In the genomic region with DNA sequence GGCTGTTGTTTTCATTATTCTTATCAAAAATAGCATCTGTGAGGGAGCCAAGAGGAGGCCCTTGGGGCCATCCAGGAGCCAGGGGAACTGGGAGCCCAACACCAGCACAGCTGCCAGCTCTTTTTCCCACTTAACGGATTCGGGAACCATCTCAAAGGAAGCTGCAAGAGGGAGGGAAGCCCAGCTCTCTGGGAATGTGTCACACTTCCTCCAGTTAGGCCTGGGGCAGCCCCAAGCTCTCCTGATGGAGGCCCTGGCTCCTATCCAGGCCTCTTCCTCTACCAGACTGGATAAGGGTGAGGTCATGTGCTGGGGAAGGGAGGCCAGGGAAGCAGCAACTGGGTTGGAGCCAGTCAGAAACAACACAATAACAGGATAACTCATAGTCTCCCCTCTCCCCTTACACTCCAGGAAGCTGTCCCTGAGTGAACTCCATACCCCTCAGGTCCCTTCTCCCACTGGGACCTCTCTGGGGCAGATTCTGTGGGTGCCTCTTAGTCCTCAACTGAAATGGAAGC, we compare ENCODE assay signal across 9 cellular contexts. TPM values are rescaled to one million over a fixed set of nuclear protein-coding genes. Genes with fewer than 3 reads are reported as not detected.
DNase-seq lines count a peak whose midpoint lies in the region; ATAC-seq and TF ChIP-seq lines count a peak whose summit lies in the region.
"Had no signal": no experiment of that assay in that cellular context is flagged by ENCODE, and none has a peak within 500 bp of the region (broad histone marks: within the 10 kb centered on the region; RNA-seq: fewer than 3 reads in every experiment).

No MANE protein-coding gene starts in this region.

- H3K4me1 Mint-ChIP-seq in Calu3 (ENCODE audit: low read depth, unreplicated experiment), result peaks cover 39% of the 10 kb centered on the region

- TF ChIP-seq CTCF in Calu3 (IDR thresholded peaks at IDR 0.05; ENCODE audit: unreplicated experiment) (no peak), mucosa of descending colon (IDR thresholded peaks at IDR 0.05) (no peak), WERI-Rb-1 (IDR thresholded peaks at IDR 0.05; ENCODE audit: low read depth, low read length) (no peak)

- no peaks in the 10 kb centered on the region for H3K9me3 ChIP-seq in mucosa of descending colon
- H3K9me3 ChIP-seq in WERI-Rb-1 (ENCODE audit: severe bottlenecking), result no peaks in the 10 kb centered on the region

- DNase-seq in Calu3 (peak; percentile 86), NCI-H446 (lab: John Stamatoyannopoulos, UW) (peak; percentile 93 to 97), dermis blood vessel endothelial cell (peak; percentile 99), mucosa of descending colon (peak in 1 of 3 donors; percentile 20), inferior parietal cortex (ENCODE audit: extremely low spot score) (no peak), WERI-Rb-1 (no peak)
- no peak for DNase-seq in NK-92 treated with Interleukin-12 subunit alpha and Interleukin-12 subunit beta, amount 100 ng/mL, for 24 hours (lab: John Stamatoyannopoulos, UW)
- DNase-seq: effector CD4-positive, alpha-beta T cell had no signal

- BruUV-seq in Calu3 (replicated peaks; lab: Mats Ljungman, UMichigan), result no TSS peak

- no peak overlapping the region for H3K27ac ChIP-seq in WERI-Rb-1

- ATAC-seq in mucosa of descending colon, result peak; percentile 61
- no peak for ATAC-seq in HG02759 (IDR thresholded peaks at IDR 0.05; ENCODE audit: unreplicated experiment)

- intact Hi-C loops in Calu3 (cut with micrococcal nuclease; ENCODE audit: unreplicated experiment) (no loop called here), mucosa of descending colon (cut with DNase I, micrococcal nuclease) (no loop called here)

- no peaks in the 10 kb centered on the region for H3K4me1 ChIP-seq in mucosa of descending colon (ENCODE audit: low read depth)

- H3K27me3 Mint-ChIP-seq in Calu3 (ENCODE audit: unreplicated experiment), result no peaks in the 10 kb centered on the region

- H3K4me3 ChIP-seq in mucosa of descending colon (no peak overlapping the region), WERI-Rb-1 (ENCODE audit: low read depth, low read length) (no peak overlapping the region)

- H3K36me3 Mint-ChIP-seq in Calu3 (ENCODE audit: insufficient read depth, unreplicated experiment), result no peaks in the 10 kb centered on the region

- no peak overlapping the region for H3K4me3 Mint-ChIP-seq in Calu3 (ENCODE audit: low read depth, unreplicated experiment)

- no peaks in the 10 kb centered on the region for H3K27me3 ChIP-seq in WERI-Rb-1 (ENCODE audit: insufficient read depth, low read depth, severe bottlenecking)

- peak overlapping the region; percentile 14 for H3K27ac Mint-ChIP-seq in Calu3 (ENCODE audit: unreplicated experiment)

- H3K9me3 Mint-ChIP-seq in Calu3 (ENCODE audit: low read depth, unreplicated experiment), result no peaks in the 10 kb centered on the region

- CTCF ChIA-PET in Calu3 (lab: Charles Lee), result interaction anchor here (1.0 to 1.3 kb wide), 2 partner anchors 16 to 23 kb away, joined by 3 to 4 read pairs; no protein-coding TSS in a partner anchor

- H3K36me3 ChIP-seq in mucosa of descending colon (ENCODE audit: low read depth), result no peaks in the 10 kb centered on the region
- H3K36me3 ChIP-seq in WERI-Rb-1, result no peaks in the 10 kb centered on the region

RNA-seq across cellular contexts. Expression of a gene that starts 12.7 kb away (rescaled TPM):
- total RNA-seq in Calu3 (2022) (0.80 TPM in 1 of 2 replicates, not detected in the other), dermis blood vessel endothelial cell (0.14 and 0.34 TPM in 2 replicates), mucosa of descending colon (not detected)

RNA-seq across cellular contexts. Expression of a gene that starts 25.9 kb away (rescaled TPM):
- total RNA-seq in Calu3 (2022), result not detected in 2 replicates
- total RNA-seq in dermis blood vessel endothelial cell, result not detected in 2 replicates
- not detected for total RNA-seq in mucosa of descending colon

Comparison
In these comparisons a context has a peak if more than half of its experiments do, and no peak if none do; other contexts are left out.
1. DNase-seq: peak in Calu3 (single experiment), NCI-H446 (2 of 2) and dermis blood vessel endothelial cell (single experiment); none in inferior parietal cortex (single experiment), WERI-Rb-1 (single experiment) and NK-92 treated with Interleukin-12 subunit alpha and Interleukin-12 subunit beta, amount 100 ng/mL, for 24 hours (single experiment).